ENCODE assay signal across 17 cellular contexts in the genomic region with DNA sequence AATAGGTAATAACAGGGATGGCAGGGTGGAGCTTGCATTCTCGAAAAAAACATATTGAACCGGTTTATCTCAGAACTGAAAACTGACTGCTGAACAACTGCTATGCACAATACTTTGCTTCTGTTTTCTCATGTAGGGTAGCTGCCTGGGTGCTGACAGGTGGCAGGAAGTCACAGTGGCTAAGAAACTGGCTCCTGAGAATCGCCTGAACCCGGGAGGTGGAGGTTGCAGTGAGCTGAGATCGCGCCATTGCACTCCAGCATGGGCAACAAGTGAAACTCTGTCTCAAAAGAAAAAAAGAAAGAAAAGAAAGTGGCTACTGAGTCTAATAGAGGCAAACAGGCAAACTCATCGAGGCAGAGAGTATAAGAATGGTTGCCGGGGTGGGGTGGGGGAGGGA.
DNase-seq lines count a peak whose midpoint lies in the region; ATAC-seq and TF ChIP-seq lines count a peak whose summit lies in the region.
"Had no signal": no experiment of that assay in that cellular context is flagged by ENCODE, and none has a peak within 500 bp of the region (broad histone marks: within the 10 kb centered on the region; RNA-seq: fewer than 3 reads in every experiment).

No MANE protein-coding gene starts in this region.

- CTCF ChIA-PET in OCI-LY7 (lab: Charles Lee; ENCODE audit: unreplicated experiment): no interaction called here
- CTCF ChIA-PET in HEK293T (lab: Yijun Ruan, JAX): no interaction called here

- no TSS peak for BruUV-seq in OCI-LY7 (replicated peaks; lab: Mats Ljungman, UMichigan)

- no peaks in the 10 kb centered on the region for H3F3A ChIP-seq in Loucy (ENCODE audit: low read depth)

- H3K27me3 ChIP-seq in Loucy (ENCODE audit: insufficient read depth, low read length, poor library complexity, severe bottlenecking) (no peaks in the 10 kb centered on the region), colonic mucosa (no peaks in the 10 kb centered on the region)
- H3K27me3 ChIP-seq: BLaER1 treated with 17β-estradiol and CSF1 and Interleukin-3, amounts not matched to agents 10 nM and 100 nM had no signal

- no peak for TF ChIP-seq POLR2A in GM18505 (IDR thresholded peaks at IDR 0.05; ENCODE audit: borderline replicate concordance, extremely low read depth, insufficient read depth, insufficient read length)

- TF ChIP-seq CTCF in GM12864 (IDR thresholded peaks at IDR 0.05; ENCODE audit: low read depth, low read length, missing control alignments): no peak
- no peak for TF ChIP-seq CTCF in Loucy (conservative IDR thresholded peaks at IDR 0.05; ENCODE audit: low read length)
- no peak for TF ChIP-seq CTCF in OCI-LY7 (conservative IDR thresholded peaks at IDR 0.05; ENCODE audit: low read length)
- TF ChIP-seq CTCF in colonic mucosa (IDR thresholded peaks at IDR 0.05): no peak

- no peak overlapping the region for H3K27ac ChIP-seq in OCI-LY7 (ENCODE audit: low read depth, low read length, poor library complexity, severe bottlenecking)
- H3K27ac ChIP-seq in colonic mucosa: no peak overlapping the region
- H3K27ac ChIP-seq: BLaER1 treated with 17β-estradiol and CSF1 and Interleukin-3, amounts not matched to agents 10 nM and 100 nM had no signal

- H3K36me3 ChIP-seq in Loucy (ENCODE audit: insufficient read depth, low read length) (no peaks in the 10 kb centered on the region), OCI-LY7 (ENCODE audit: insufficient read depth, low read length) (no peaks in the 10 kb centered on the region), colonic mucosa (no peaks in the 10 kb centered on the region)
- H3K36me3 ChIP-seq: BLaER1 treated with 17β-estradiol and CSF1 and Interleukin-3, amounts not matched to agents 10 nM and 100 nM had no signal

- H3K9ac ChIP-seq in Loucy (ENCODE audit: low read depth, low read length, poor library complexity, severe bottlenecking) (no peak overlapping the region), colonic mucosa (ENCODE audit: low read depth in 2 of 2, low read length in 2 of 2) (no peak overlapping the region)
- H3K9ac ChIP-seq: BLaER1 treated with 17β-estradiol and CSF1 and Interleukin-3, amounts not matched to agents 10 nM and 100 nM had no signal

- H3K9me3 ChIP-seq in Loucy (ENCODE audit: insufficient read depth, low read depth, low read length) (no peaks in the 10 kb centered on the region), OCI-LY7 (ENCODE audit: low read length) (no peaks in the 10 kb centered on the region), colonic mucosa (no peaks in the 10 kb centered on the region)
- H3K9me3 ChIP-seq: BLaER1 treated with 17β-estradiol and CSF1 and Interleukin-3, amounts not matched to agents 10 nM and 100 nM had no signal

- H3K79me2 ChIP-seq in Loucy (ENCODE audit: insufficient read depth, low read length) (no peaks in the 10 kb centered on the region), OCI-LY7 (ENCODE audit: insufficient read depth, low read depth, low read length) (no peaks in the 10 kb centered on the region)

- intact Hi-C loops in OCI-LY7 (cut with micrococcal nuclease; ENCODE audit: unreplicated experiment) (loop anchor here (10.0 kb wide), 1 partner anchor 457 kb away; no protein-coding TSS in a partner anchor), colonic mucosa (cut with DNase I) (loop anchor here (10.0 kb wide), 1 partner anchor 97 kb away; no protein-coding TSS in a partner anchor)

- ATAC-seq in GM18505 (IDR thresholded peaks at IDR 0.05; ENCODE audit: unreplicated experiment): no peak

- H3K4me3 ChIP-seq in GM12864 (ENCODE audit: low read depth, low read length) (no peak overlapping the region), Loucy (ENCODE audit: low read length, poor library complexity, severe bottlenecking) (peak overlapping the region; percentile 31), OCI-LY7 (ENCODE audit: low read depth, low read length, poor library complexity, severe bottlenecking) (no peak overlapping the region), colonic mucosa (no peak overlapping the region)
- H3K4me3 ChIP-seq: BLaER1 treated with 17β-estradiol and CSF1 and Interleukin-3, amounts not matched to agents 10 nM and 100 nM had no signal

- peak; percentile 43 for DNase-seq in DMS153 (lab: John Stamatoyannopoulos, UW)
- DNase-seq in GM12864 (ENCODE audit: low read depth): peak; percentile 52
- peak; percentile 3 for DNase-seq in OCI-LY7 (ENCODE audit: low spot score)
- DNase-seq in HEK293T (ENCODE audit: extremely low spot score): no peak
- DNase-seq in colonic mucosa: no peak
- DNase-seq: CD8-positive, alpha-beta memory T cell; GDM1; Kasumi-1; NCI-H1092 treated with DMSO at 0.1 percent for 48 hours; NCI-H187; NCI-H345; NCI-H526 treated with DMSO at 0.1 percent for 48 hours; T-helper 1 cell; T-helper 9 cell had no signal

- H3K4me1 ChIP-seq in Loucy (ENCODE audit: insufficient read depth, low read length, poor library complexity, severe bottlenecking): no peaks in the 10 kb centered on the region
- no peaks in the 10 kb centered on the region for H3K4me1 ChIP-seq in OCI-LY7 (ENCODE audit: insufficient read depth, low read length, poor library complexity, severe bottlenecking)
- no peaks in the 10 kb centered on the region for H3K4me1 ChIP-seq in colonic mucosa

- H3K4me2 ChIP-seq in Loucy (ENCODE audit: low read depth, low read length, poor library complexity, severe bottlenecking) (peak overlapping the region; percentile 41), OCI-LY7 (ENCODE audit: low read length) (no peak overlapping the region)

- peak overlapping the region; percentile 51 for H2AFZ ChIP-seq in Loucy (ENCODE audit: low read length)
- H2AFZ ChIP-seq in OCI-LY7 (ENCODE audit: low read length): no peak overlapping the region

- H4K20me1 ChIP-seq in Loucy (ENCODE audit: insufficient read depth, low read length, poor library complexity, severe bottlenecking) (no peaks in the 10 kb centered on the region), OCI-LY7 (ENCODE audit: insufficient read depth, low read length) (no peaks in the 10 kb centered on the region)
- H4K20me1 ChIP-seq: BLaER1 treated with 17β-estradiol and CSF1 and Interleukin-3, amounts not matched to agents 10 nM and 100 nM had no signal

- POLR2A ChIA-PET in OCI-LY7 (lab: Charles Lee): interaction anchor here (0.6 kb wide), 1 partner anchor 1497 kb away, joined by 3 read pairs; no protein-coding TSS in a partner anchor
- POLR2A ChIA-PET in HEK293T (lab: Yijun Ruan, JAX): no interaction called here

- H3K9me2 ChIP-seq in Loucy (replicated peaks; ENCODE audit: low read depth, low read length) (no peaks in the 10 kb centered on the region), OCI-LY7 (ENCODE audit: insufficient read depth, low read length) (no peaks in the 10 kb centered on the region)

TF ChIP-seq in HEK293T, 16 proteins besides CTCF, POLR2A, EP300 and RAD21:
- TF ChIP-seq FOXA1 (IDR thresholded peaks at IDR 0.05) (no peak), ZNF384 (IDR thresholded peaks at IDR 0.05) (no peak), L3MBTL2 (conservative IDR thresholded peaks at IDR 0.05) (no peak), BHLHE40 (IDR thresholded peaks at IDR 0.05; ENCODE audit: borderline replicate concordance) (no peak), SP1 (IDR thresholded peaks at IDR 0.05) (no peak), FOXK2 (IDR thresholded peaks at IDR 0.05) (no peak), ARNT (IDR thresholded peaks at IDR 0.05) (no peak), CTBP1 (IDR thresholded peaks at IDR 0.05; ENCODE audit: borderline replicate concordance) (no peak), LEF1 (IDR thresholded peaks at IDR 0.05; ENCODE audit: borderline replicate concordance) (no peak), TARDBP (IDR thresholded peaks at IDR 0.05) (no peak), ELF4 (IDR thresholded peaks at IDR 0.05) (no peak), FOXM1 (IDR thresholded peaks at IDR 0.05; ENCODE audit: borderline replicate concordance) (no peak), NFRKB (IDR thresholded peaks at IDR 0.05) (no peak), SUZ12 (IDR thresholded peaks at IDR 0.05) (no peak)
- TF ChIP-seq, protein P1, sequence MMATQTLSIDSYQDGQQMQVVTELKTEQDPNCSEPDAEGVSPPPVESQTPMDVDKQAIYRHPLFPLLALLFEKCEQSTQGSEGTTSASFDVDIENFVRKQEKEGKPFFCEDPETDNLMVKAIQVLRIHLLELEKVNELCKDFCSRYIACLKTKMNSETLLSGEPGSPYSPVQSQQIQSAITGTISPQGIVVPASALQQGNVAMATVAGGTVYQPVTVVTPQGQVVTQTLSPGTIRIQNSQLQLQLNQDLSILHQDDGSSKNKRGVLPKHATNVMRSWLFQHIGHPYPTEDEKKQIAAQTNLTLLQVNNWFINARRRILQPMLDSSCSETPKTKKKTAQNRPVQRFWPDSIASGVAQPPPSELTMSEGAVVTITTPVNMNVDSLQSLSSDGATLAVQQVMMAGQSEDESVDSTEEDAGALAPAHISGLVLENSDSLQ (IDR thresholded peaks at IDR 0.05): no peak
TF ChIP-seq in HEK293T: peak in this region for 0.

Comparison
In these comparisons a context has a peak if more than half of its experiments do, and no peak if none do; other contexts are left out.
1. DNase-seq: peak in DMS153 (single experiment), GM12864 (single experiment) and OCI-LY7 (single experiment); none in HEK293T (single experiment) and colonic mucosa (single experiment).